Comparison of ENCODE assay signal across 13 cellular contexts in the genomic region with DNA sequence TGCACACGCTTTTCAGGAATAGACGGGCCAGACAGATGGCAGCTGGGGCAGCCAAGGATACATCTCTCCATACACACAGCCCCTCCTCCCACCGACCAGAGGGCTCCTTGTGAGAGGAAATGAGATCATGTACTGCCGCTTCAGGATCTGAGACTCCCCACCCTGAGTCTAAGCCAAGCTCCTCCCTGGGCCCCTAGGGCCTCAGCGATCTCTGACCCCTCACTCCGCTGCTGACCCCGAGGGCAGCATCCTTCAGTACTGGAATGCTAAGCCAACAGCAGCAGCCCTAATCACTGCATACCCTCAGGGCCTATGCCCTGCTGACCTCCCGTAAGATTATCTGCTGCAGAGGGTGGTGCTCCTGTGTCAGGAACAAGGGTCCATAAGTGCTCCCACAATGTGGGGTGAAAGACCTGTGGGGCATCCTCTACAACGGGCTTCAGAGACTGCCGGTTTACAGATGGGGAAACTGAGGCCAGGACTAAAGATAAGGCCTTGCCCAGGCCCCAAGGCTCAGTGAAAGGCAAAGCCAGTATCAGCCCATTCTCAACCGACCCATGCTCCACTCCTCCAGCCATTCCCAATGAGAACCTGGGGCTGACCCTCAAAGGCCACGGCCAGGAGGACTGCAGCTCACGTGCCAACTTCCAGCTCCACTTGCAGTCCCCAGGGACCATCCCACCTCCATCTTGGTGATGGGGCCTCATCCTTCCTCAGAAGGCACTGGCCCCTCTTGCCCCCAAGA. TPM values are rescaled to one million over a fixed set of nuclear protein-coding genes. Genes with fewer than 3 reads are reported as not detected.
DNase-seq lines count a peak whose midpoint lies in the region; ATAC-seq lines count a peak whose summit lies in the region.
"Had no signal": no experiment of that assay in that cellular context is flagged by ENCODE, and none has a peak within 500 bp of the region (broad histone marks: within the 10 kb centered on the region; RNA-seq: fewer than 3 reads in every experiment).

No MANE protein-coding gene starts in this region.

- H3K4me3 Mint-ChIP-seq in naive thymus-derived CD8-positive, alpha-beta T cell = no peak overlapping the region

- in situ Hi-C loops in ACHN (cut with HindIII; ENCODE audit: low pct_ligation_motif_present, low pct_unique_long_range_greater_than_20kb, low sequenced_read_pairs) = no loop called here

- POLR2A ChIA-PET in naive thymus-derived CD8-positive, alpha-beta T cell (lab: Charles Lee) = no interaction called here

- peaks cover 24 to 64% (median 28%) of the 10 kb centered on the region in 4 donors for H3K4me1 Mint-ChIP-seq in naive thymus-derived CD8-positive, alpha-beta T cell

- no peaks in the 10 kb centered on the region for H3K27me3 Mint-ChIP-seq in naive thymus-derived CD8-positive, alpha-beta T cell

- H3K27ac Mint-ChIP-seq in naive thymus-derived CD8-positive, alpha-beta T cell = peak overlapping the region in 6 of 10 donors; percentile 14 to 85 (median 60)

- no peak for ATAC-seq in naive thymus-derived CD8-positive, alpha-beta T cell
- ATAC-seq in GM19023 (IDR thresholded peaks at IDR 0.05; ENCODE audit: unreplicated experiment) = no peak
- ATAC-seq in GM18868 (IDR thresholded peaks at IDR 0.05; ENCODE audit: unreplicated experiment) = no peak

- peak; percentile 27 for DNase-seq in DMS 273 treated with DMSO at 0.1 percent for 48 hours (lab: John Stamatoyannopoulos, UW)
- DNase-seq in NCI-H226 = peak; percentile 36
- peak; percentile 87 for DNase-seq in dermis blood vessel endothelial cell
- no peak for DNase-seq in naive thymus-derived CD8-positive, alpha-beta T cell
- DNase-seq in NCI-H446 (lab: John Stamatoyannopoulos, UW) = no peak
- no peak for DNase-seq in ACHN
- DNase-seq: activated gamma-delta T cell treated with Interleukin-2 at 50 U/mL for 16 hours; kidney glomerular epithelial cell; NCI-H2227 treated with DMSO at 0.1 percent for 48 hours; stimulated activated naive CD4-positive, alpha-beta T cell; T1000 had no signal

- H3K9me3 Mint-ChIP-seq in naive thymus-derived CD8-positive, alpha-beta T cell = no peaks in the 10 kb centered on the region

- peaks cover 0 to 42% (median 0%) of the 10 kb centered on the region in 3 donors for H3K36me3 Mint-ChIP-seq in naive thymus-derived CD8-positive, alpha-beta T cell

RNA-seq across cellular contexts. Expression of a gene that starts 37.5 kb away (rescaled TPM):
- 54.5 and 74.2 TPM in 2 replicates for total RNA-seq in dermis blood vessel endothelial cell
- total RNA-seq in naive thymus-derived CD8-positive, alpha-beta T cell = 10 to 100 TPM; 28.3 to 29.1 TPM
- 10 to 100 TPM in 2 of 3 donors, 1 to 10 TPM in 1; 5.9 to 20.1 (median 10.1) TPM for polyA plus RNA-seq in naive thymus-derived CD8-positive, alpha-beta T cell

RNA-seq across cellular contexts. Expression of a gene that starts 57.2 kb away (rescaled TPM):
- total RNA-seq in dermis blood vessel endothelial cell = 16.9 and 20.3 TPM in 2 replicates
- 1 to 10 TPM; 8.6 to 9.3 TPM for total RNA-seq in naive thymus-derived CD8-positive, alpha-beta T cell
- 1 to 10 TPM; 4.4 to 8.5 (median 5.1) TPM for polyA plus RNA-seq in naive thymus-derived CD8-positive, alpha-beta T cell

Comparison
In these comparisons a context has a peak if more than half of its experiments do, and no peak if none do; other contexts are left out.
1. DNase-seq: peak in DMS 273 treated with DMSO at 0.1 percent for 48 hours (single experiment), NCI-H226 (single experiment) and dermis blood vessel endothelial cell (single experiment); none in naive thymus-derived CD8-positive, alpha-beta T cell (0 of 10), NCI-H446 (0 of 2) and ACHN (single experiment).